In genomic region chr1:206486995-206487788, GRCh38 we compare ENCODE assay signal across 1 cellular context.
A peak's percentile ranks its signal among the peaks of the same experiment; 100 is the strongest.
TF ChIP-seq lines count a peak whose summit lies in the region.

No MANE protein-coding gene starts in this region.

TF ChIP-seq in K562, 482 proteins besides CTCF, POLR2A, EP300 and RAD21 (continued from another document and continues in another):
- TF ChIP-seq MAZ (CRISPR knock-in tag; conservative IDR thresholded peaks at IDR 0.05 in 1 of 2, IDR thresholded peaks at IDR 0.05 in 1 of 2): 0 out of 4 replicates have a peak, but pooled peaks of 1 of the 2 experiments have one; percentile 21
- TF ChIP-seq, protein P1, sequence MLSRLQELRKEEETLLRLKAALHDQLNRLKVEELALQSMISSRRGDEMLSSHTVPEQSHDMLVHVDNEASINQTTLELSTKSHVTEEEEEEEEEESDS (CRISPR knock-in tag; IDR thresholded peaks at IDR 0.05): no peak
- no peak for TF ChIP-seq MITF (IDR thresholded peaks at IDR 0.05)
- TF ChIP-seq ZSCAN32 (CRISPR knock-in tag; IDR thresholded peaks at IDR 0.05): no peak
- TF ChIP-seq CREB3 (tag; conservative IDR thresholded peaks at IDR 0.05; ENCODE audit: low read depth): no peak
- TF ChIP-seq ETS1 (conservative IDR thresholded peaks at IDR 0.05; ENCODE audit: control insufficient read depth, low read depth, low read length): no peak
- TF ChIP-seq ZC3H11A (IDR thresholded peaks at IDR 0.05; ENCODE audit: low read depth, low read length): no peak
- 0 out of 2 replicates have a peak, but pooled peaks have one; percentile 14 for TF ChIP-seq ATF4 (CRISPR knock-in tag; IDR thresholded peaks at IDR 0.05)
- no peak for TF ChIP-seq NFRKB (IDR thresholded peaks at IDR 0.05; ENCODE audit: low read depth)
- no peak for TF ChIP-seq PHB (CRISPR knock-in tag; IDR thresholded peaks at IDR 0.05)
- no peak for TF ChIP-seq ZBTB5 (IDR thresholded peaks at IDR 0.05)
- no peak for TF ChIP-seq FOXK2 (conservative IDR thresholded peaks at IDR 0.05 in 1 of 2, IDR thresholded peaks at IDR 0.05 in 1 of 2; ENCODE audit: low read depth in 2 of 2)
- no peak for TF ChIP-seq MTA1 (IDR thresholded peaks at IDR 0.05; ENCODE audit: borderline replicate concordance)
- TF ChIP-seq ZKSCAN8 (CRISPR knock-in tag; IDR thresholded peaks at IDR 0.05): no peak
- no peak for TF ChIP-seq PHF20 (IDR thresholded peaks at IDR 0.05; ENCODE audit: partially characterized antibody)
- TF ChIP-seq ZNF280A (IDR thresholded peaks at IDR 0.05; ENCODE audit: low read depth, partially characterized antibody): no peak
- TF ChIP-seq FOXJ3 (CRISPR knock-in tag; IDR thresholded peaks at IDR 0.05): no peak
- TF ChIP-seq LEF1 (IDR thresholded peaks at IDR 0.05): no peak
- TF ChIP-seq, protein P2, sequence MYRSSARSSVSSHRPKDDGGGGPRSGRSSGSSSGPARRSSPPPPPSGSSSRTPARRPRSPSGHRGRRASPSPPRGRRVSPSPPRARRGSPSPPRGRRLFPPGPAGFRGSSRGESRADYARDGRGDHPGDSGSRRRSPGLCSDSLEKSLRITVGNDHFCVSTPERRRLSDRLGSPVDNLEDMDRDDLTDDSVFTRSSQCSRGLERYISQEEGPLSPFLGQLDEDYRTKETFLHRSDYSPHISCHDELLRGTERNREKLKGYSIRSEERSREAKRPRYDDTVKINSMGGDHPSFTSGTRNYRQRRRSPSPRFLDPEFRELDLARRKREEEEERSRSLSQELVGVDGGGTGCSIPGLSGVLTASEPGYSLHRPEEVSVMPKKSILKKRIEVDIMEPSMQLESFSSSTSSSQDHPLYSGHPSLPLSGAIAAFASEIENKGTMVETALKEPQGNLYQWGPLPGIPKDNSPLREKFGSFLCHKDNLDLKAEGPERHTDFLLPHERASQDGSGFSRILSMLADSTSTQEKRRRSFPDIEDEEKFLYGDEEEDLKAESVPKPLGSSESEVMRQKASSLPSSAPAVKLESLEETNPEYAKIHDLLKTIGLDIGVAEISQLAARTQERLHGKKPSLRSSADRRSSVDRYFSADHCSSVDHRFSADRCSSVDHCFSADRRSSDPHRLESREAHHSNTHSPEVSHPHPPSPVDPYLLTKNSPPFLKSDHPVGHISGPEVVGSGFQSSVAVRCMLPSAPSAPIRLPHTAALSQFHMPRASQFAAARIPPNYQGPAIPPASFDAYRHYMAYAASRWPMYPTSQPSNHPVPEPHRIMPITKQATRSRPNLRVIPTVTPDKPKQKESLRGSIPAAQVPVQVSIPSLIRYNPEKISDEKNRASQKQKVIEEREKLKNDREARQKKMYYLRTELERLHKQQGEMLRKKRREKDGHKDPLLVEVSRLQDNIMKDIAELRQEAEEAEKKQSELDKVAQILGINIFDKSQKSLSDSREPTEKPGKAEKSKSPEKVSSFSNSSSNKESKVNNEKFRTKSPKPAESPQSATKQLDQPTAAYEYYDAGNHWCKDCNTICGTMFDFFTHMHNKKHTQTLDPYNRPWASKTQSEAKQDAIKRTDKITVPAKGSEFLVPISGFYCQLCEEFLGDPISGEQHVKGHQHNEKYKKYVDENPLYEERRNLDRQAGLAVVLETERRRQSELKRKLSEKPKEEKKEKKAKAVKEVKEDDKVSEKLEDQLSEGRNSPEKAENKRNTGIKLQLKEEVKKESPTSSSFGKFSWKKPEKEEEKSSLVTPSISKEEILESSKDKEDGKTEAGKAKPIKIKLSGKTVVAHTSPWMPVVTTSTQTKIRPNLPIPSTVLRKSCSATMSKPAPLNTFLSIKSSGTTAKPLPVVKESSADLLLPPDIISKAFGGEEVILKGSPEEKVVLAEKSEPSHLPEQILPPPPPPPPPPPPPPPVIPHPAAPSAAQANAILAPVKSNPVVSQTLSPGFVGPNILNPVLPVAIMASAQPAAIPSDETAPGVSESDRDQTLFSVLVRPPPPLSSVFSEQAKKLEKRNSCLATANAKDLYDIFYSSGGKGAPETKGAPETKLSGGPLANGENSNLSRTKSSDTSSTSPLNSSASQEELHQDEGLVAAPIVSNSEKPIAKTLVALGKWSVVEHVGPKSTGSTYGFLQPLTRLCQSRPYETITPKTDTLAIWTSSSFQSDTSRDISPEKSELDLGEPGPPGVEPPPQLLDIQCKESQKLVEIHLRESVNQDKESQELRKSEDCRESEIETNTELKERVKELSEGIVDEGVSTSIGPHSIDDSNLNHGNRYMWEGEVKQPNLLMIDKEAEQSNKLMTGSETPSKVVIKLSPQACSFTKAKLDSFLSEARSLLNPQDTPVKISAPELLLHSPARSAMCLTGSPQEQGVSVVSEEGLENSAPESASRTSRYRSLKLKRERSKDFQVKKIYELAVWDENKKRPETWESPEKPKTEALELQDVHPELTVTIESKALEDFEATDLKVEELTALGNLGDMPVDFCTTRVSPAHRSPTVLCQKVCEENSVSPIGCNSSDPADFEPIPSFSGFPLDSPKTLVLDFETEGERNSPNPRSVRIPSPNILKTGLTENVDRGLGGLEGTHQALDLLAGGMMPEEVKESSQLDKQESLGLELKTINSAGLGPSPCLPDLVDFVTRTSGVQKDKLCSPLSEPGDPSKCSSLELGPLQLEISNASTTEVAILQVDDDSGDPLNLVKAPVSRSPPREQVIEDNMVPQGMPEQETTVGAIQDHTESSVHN (IDR thresholded peaks at IDR 0.05; ENCODE audit: borderline replicate concordance in 1 of 2, low read depth in 1 of 2): no peak
- no peak for TF ChIP-seq SREBF2 (CRISPR knock-in tag; IDR thresholded peaks at IDR 0.05)
- TF ChIP-seq, protein P3, sequence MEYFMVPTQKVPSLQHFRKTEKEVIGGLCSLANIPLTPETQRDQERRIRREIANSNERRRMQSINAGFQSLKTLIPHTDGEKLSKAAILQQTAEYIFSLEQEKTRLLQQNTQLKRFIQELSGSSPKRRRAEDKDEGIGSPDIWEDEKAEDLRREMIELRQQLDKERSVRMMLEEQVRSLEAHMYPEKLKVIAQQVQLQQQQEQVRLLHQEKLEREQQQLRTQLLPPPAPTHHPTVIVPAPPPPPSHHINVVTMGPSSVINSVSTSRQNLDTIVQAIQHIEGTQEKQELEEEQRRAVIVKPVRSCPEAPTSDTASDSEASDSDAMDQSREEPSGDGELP (CRISPR knock-in tag; IDR thresholded peaks at IDR 0.05; ENCODE audit: borderline replicate concordance): no peak
- TF ChIP-seq, protein P4, sequence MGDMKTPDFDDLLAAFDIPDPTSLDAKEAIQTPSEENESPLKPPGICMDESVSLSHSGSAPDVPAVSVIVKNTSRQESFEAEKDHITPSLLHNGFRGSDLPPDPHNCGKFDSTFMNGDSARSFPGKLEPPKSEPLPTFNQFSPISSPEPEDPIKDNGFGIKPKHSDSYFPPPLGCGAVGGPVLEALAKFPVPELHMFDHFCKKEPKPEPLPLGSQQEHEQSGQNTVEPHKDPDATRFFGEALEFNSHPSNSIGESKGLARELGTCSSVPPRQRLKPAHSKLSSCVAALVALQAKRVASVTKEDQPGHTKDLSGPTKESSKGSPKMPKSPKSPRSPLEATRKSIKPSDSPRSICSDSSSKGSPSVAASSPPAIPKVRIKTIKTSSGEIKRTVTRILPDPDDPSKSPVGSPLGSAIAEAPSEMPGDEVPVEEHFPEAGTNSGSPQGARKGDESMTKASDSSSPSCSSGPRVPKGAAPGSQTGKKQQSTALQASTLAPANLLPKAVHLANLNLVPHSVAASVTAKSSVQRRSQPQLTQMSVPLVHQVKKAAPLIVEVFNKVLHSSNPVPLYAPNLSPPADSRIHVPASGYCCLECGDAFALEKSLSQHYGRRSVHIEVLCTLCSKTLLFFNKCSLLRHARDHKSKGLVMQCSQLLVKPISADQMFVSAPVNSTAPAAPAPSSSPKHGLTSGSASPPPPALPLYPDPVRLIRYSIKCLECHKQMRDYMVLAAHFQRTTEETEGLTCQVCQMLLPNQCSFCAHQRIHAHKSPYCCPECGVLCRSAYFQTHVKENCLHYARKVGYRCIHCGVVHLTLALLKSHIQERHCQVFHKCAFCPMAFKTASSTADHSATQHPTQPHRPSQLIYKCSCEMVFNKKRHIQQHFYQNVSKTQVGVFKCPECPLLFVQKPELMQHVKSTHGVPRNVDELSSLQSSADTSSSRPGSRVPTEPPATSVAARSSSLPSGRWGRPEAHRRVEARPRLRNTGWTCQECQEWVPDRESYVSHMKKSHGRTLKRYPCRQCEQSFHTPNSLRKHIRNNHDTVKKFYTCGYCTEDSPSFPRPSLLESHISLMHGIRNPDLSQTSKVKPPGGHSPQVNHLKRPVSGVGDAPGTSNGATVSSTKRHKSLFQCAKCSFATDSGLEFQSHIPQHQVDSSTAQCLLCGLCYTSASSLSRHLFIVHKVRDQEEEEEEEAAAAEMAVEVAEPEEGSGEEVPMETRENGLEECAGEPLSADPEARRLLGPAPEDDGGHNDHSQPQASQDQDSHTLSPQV (IDR thresholded peaks at IDR 0.05): peak; percentile 67; the same call in 1 of the 2 replicates
- no peak for TF ChIP-seq MAFF (IDR thresholded peaks at IDR 0.05; ENCODE audit: low read length)
- TF ChIP-seq EP400 (IDR thresholded peaks at IDR 0.05): no peak
- no peak for TF ChIP-seq ETV1 (tag; conservative IDR thresholded peaks at IDR 0.05; ENCODE audit: low read depth)
- no peak for TF ChIP-seq MEIS2 (IDR thresholded peaks at IDR 0.05; ENCODE audit: partially characterized antibody)
- TF ChIP-seq CBFA2T3 (IDR thresholded peaks at IDR 0.05): no peak
- TF ChIP-seq SRSF7 (optimal IDR thresholded peaks at IDR 0.05; ENCODE audit: low read depth, low read length): no peak
- peak; percentile 50; the same call in 1 of the 2 replicates for TF ChIP-seq KLF6 (CRISPR knock-in tag; IDR thresholded peaks at IDR 0.05; ENCODE audit: borderline replicate concordance)
- TF ChIP-seq, protein P5, sequence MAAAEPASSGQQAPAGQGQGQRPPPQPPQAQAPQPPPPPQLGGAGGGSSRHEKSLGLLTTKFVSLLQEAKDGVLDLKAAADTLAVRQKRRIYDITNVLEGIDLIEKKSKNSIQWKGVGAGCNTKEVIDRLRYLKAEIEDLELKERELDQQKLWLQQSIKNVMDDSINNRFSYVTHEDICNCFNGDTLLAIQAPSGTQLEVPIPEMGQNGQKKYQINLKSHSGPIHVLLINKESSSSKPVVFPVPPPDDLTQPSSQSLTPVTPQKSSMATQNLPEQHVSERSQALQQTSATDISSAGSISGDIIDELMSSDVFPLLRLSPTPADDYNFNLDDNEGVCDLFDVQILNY (CRISPR knock-in tag; IDR thresholded peaks at IDR 0.05): no peak
- TF ChIP-seq MECOM (CRISPR knock-in tag; IDR thresholded peaks at IDR 0.05): no peak
- peak; percentile 57 for TF ChIP-seq MAX (CRISPR knock-in tag; IDR thresholded peaks at IDR 0.05)
- no peak for TF ChIP-seq ZBTB8A (IDR thresholded peaks at IDR 0.05; ENCODE audit: partially characterized antibody)
- TF ChIP-seq DMBX1 (CRISPR knock-in tag; IDR thresholded peaks at IDR 0.05; ENCODE audit: borderline replicate concordance): peak; percentile 57; the same call in 1 of the 2 replicates
- TF ChIP-seq ZNF586 (CRISPR knock-in tag; conservative IDR thresholded peaks at IDR 0.05): no peak
